ENCODE assay signal across 9 cellular contexts in genomic region chr3:101852315-101852714, GRCh38. TPM values are rescaled to one million over a fixed set of nuclear protein-coding genes. Genes with fewer than 3 reads are reported as not detected.
A peak's percentile ranks its signal among the peaks of the same experiment; 100 is the strongest.
DNase-seq lines count a peak whose midpoint lies in the region; ATAC-seq and TF ChIP-seq lines count a peak whose summit lies in the region.
"Had no signal": no experiment of that assay in that cellular context is flagged by ENCODE, and none has a peak within 500 bp of the region (broad histone marks: within the 10 kb centered on the region; RNA-seq: fewer than 3 reads in every experiment).

No MANE protein-coding gene starts in this region.

- no peak overlapping the region for H3K27ac ChIP-seq in AG04450 (ENCODE audit: low read depth, low read length)
- H3K27ac ChIP-seq in colonic mucosa = peak overlapping the region; percentile 99

- H3K9me3 ChIP-seq in AG04450 (ENCODE audit: control insufficient read depth, insufficient read depth, low read length) (no peaks in the 10 kb centered on the region; the same call in 1 of the 2 replicates), colonic mucosa (no peaks in the 10 kb centered on the region)

- TF ChIP-seq CTCF in AG04450 (IDR thresholded peaks at IDR 0.05; ENCODE audit: low read depth, low read length) (no peak), colonic mucosa (IDR thresholded peaks at IDR 0.05) (no peak), natural killer cell (IDR thresholded peaks at IDR 0.05) (no peak)

- peaks cover 16% of the 10 kb centered on the region for H3K36me3 ChIP-seq in colonic mucosa

- POLR2A ChIA-PET in AG04450 (lab: Yijun Ruan, JAX) = interaction anchor here (1.0 to 1.3 kb wide), 2 partner anchors 9 to 373 kb away, joined by 4 read pairs; no protein-coding TSS in a partner anchor

- H3K27me3 Mint-ChIP-seq in IgD-negative memory B cell = no peaks in the 10 kb centered on the region
- H3K27me3 Mint-ChIP-seq in natural killer cell (ENCODE audit: low read depth in 2 of 2) = no peaks in the 10 kb centered on the region

- H3K4me1 Mint-ChIP-seq in IgD-negative memory B cell = peaks cover 23 to 48% (median 47%) of the 10 kb centered on the region in 3 donors
- peaks cover 45 to 51% of the 10 kb centered on the region in 2 donors for H3K4me1 Mint-ChIP-seq in natural killer cell

- H3K4me1 ChIP-seq in colonic mucosa = peaks cover 12% of the 10 kb centered on the region

- H3K4me3 Mint-ChIP-seq in IgD-negative memory B cell (peak overlapping the region; percentile 97 to 99 (median 98)), natural killer cell (peak overlapping the region; percentile 94)

- H3K27ac Mint-ChIP-seq in IgD-negative memory B cell (peak overlapping the region; percentile 96 to 99 (median 97)), natural killer cell (peak overlapping the region; percentile 98 to 99)

- intact Hi-C loops in colonic mucosa (cut with DNase I) (no loop called here), natural killer cell (cut with micrococcal nuclease) (loop anchor here (5.0 kb wide), 4 partner anchors 40 to 280 kb away; partner anchors contain the start of genes PCNP and ZBTB11)

- no peaks in the 10 kb centered on the region for H3K9me3 Mint-ChIP-seq in IgD-negative memory B cell
- no peaks in the 10 kb centered on the region for H3K9me3 Mint-ChIP-seq in natural killer cell

- DNase-seq in AG04450 (ENCODE audit: low read depth, low spot score) (no peak), colonic mucosa (no peak), natural killer cell (no peak), NCI-H1105 (lab: John Stamatoyannopoulos, UW) (no peak), COLO668 (lab: John Stamatoyannopoulos, UW; ENCODE audit: unreplicated experiment) (no peak)
- DNase-seq: NCI-H82 had no signal

- H3K27me3 ChIP-seq in AG04450 (ENCODE audit: control insufficient read depth, insufficient read depth, low read length) = no peaks in the 10 kb centered on the region
- no peaks in the 10 kb centered on the region for H3K27me3 ChIP-seq in colonic mucosa

- H3K9ac ChIP-seq in colonic mucosa (ENCODE audit: low read depth in 2 of 2, low read length in 2 of 2) = peak overlapping the region in 1 of 2 donors; percentile 97

- peaks cover 4% of the 10 kb centered on the region for H3K36me3 Mint-ChIP-seq in IgD-negative memory B cell
- peaks cover 55% of the 10 kb centered on the region for H3K36me3 Mint-ChIP-seq in natural killer cell

- ATAC-seq in natural killer cell (no peak), HG03159 (IDR thresholded peaks at IDR 0.05; ENCODE audit: unreplicated experiment) (no peak), GM18867 (IDR thresholded peaks at IDR 0.05; ENCODE audit: unreplicated experiment) (no peak)

- H3K4me3 ChIP-seq in AG04450 (ENCODE audit: low read depth, low read length) (peak overlapping the region; percentile 77), colonic mucosa (peak overlapping the region; percentile 85)

- CTCF ChIA-PET in AG04450 (lab: Charles Lee) = interaction anchor here (1.0 to 2.3 kb wide), 5 partner anchors 11 to 377 kb away, joined by 3 to 23 read pairs (median 10); no protein-coding TSS in a partner anchor

RNA-seq across cellular contexts. Expression of gene NFKBIZ, which starts 3.0 kb away (rescaled TPM):
- polyA plus RNA-seq in AG04450 (2011; rRNA removed) (27.3 and 29.6 TPM in 2 replicates), IgD-negative memory B cell (10.1 TPM)
- polyA minus RNA-seq in AG04450 (2011; rRNA and poly(A)+ RNA removed) = 110 and 130 TPM in 2 replicates
- total RNA-seq in colonic mucosa (10 to 100 TPM; 69.4 to 96.2 TPM), natural killer cell (100 to 1,000 TPM; 510 to 811 (median 774) TPM)

Comparison
In these comparisons a context has a peak if more than half of its experiments do, and no peak if none do; other contexts are left out.
1. RNA of gene NFKBIZ, which starts 3.0 kb away (total RNA-seq): 510 to 811 TPM in natural killer cell; 69.4 to 96.2 TPM in colonic mucosa; every median in the first group is over 4 times any median in the second.